Comparison of ENCODE assay signal across 11 cellular contexts in genomic region chr7:75772081-75773077, GRCh38. TPM values are rescaled to one million over a fixed set of nuclear protein-coding genes. Genes with fewer than 3 reads are reported as not detected.
DNase-seq lines count a peak whose midpoint lies in the region; ATAC-seq lines count a peak whose summit lies in the region.
"Had no signal": no experiment of that assay in that cellular context is flagged by ENCODE, and none has a peak within 500 bp of the region (broad histone marks: within the 10 kb centered on the region; RNA-seq: fewer than 3 reads in every experiment).

CCL26 (minus strand) TSS chr7:75772211; CDS start chr7:75772176, 35 bp downstream.

- H3K36me3 Mint-ChIP-seq in T-helper 17 cell (ENCODE audit: low read depth): no peaks in the 10 kb centered on the region
- no peaks in the 10 kb centered on the region for H3K36me3 Mint-ChIP-seq in activated naive CD8-positive, alpha-beta T cell treated with anti-CD3 and anti-CD28 coated beads, Interleukin-2, amount 50 U/mL, for 24 hours (ENCODE audit: low read depth)
- H3K36me3 Mint-ChIP-seq: activated naive CD4-positive, alpha-beta T cell treated with anti-CD3 and anti-CD28 coated beads, Interleukin-2, amount 50 U/mL, for 24 hours had no signal

- H3K27ac Mint-ChIP-seq in T-helper 17 cell: peak within 1 kb of the TSS; percentile 32
- H3K27ac Mint-ChIP-seq in activated naive CD8-positive, alpha-beta T cell treated with anti-CD3 and anti-CD28 coated beads, Interleukin-2, amount 50 U/mL, for 24 hours: no peak within 1 kb of the TSS
- H3K27ac Mint-ChIP-seq: activated naive CD4-positive, alpha-beta T cell treated with anti-CD3 and anti-CD28 coated beads, Interleukin-2, amount 50 U/mL, for 24 hours had no signal

- H3K4me3 ChIP-seq in skeletal muscle cell (ENCODE audit: low read depth, low read length): no peak within 1 kb of the TSS

- H3K4me3 Mint-ChIP-seq in T-helper 17 cell: no peak within 1 kb of the TSS
- H3K4me3 Mint-ChIP-seq in activated naive CD8-positive, alpha-beta T cell treated with anti-CD3 and anti-CD28 coated beads, Interleukin-2, amount 50 U/mL, for 24 hours: no peak within 1 kb of the TSS
- H3K4me3 Mint-ChIP-seq: activated naive CD4-positive, alpha-beta T cell treated with anti-CD3 and anti-CD28 coated beads, Interleukin-2, amount 50 U/mL, for 24 hours had no signal

- H3K4me1 Mint-ChIP-seq in T-helper 17 cell: peaks cover 6% of the 10 kb centered on the region
- H3K4me1 Mint-ChIP-seq in activated naive CD8-positive, alpha-beta T cell treated with anti-CD3 and anti-CD28 coated beads, Interleukin-2, amount 50 U/mL, for 24 hours: peaks cover 20% of the 10 kb centered on the region

- H3K9me3 ChIP-seq in T-helper 17 cell (ENCODE audit: control insufficient read depth, low read length, poor library complexity, severe bottlenecking): no peaks in the 10 kb centered on the region

- no peak for ATAC-seq in T-helper 17 cell
- peak; percentile 79 for ATAC-seq in Right ventricle myocardium superior (ENCODE audit: poor library complexity)
- no peak for ATAC-seq in activated naive CD8-positive, alpha-beta T cell treated with anti-CD3 and anti-CD28 coated beads, Interleukin-2, amount 50 U/mL, for 24 hours
- ATAC-seq in GM18520 (IDR thresholded peaks at IDR 0.05; ENCODE audit: unreplicated experiment): no peak

- DNase-seq in GF-D8 (lab: John Stamatoyannopoulos, UW) (peak; percentile 13), T-helper 17 cell (no peak), Right ventricle myocardium superior (peak; percentile 75), skeletal muscle cell (ENCODE audit: low read depth) (peak; percentile 70), NCI-H187 (lab: John Stamatoyannopoulos, UW) (no peak), Ammon's horn (ENCODE audit: low spot score) (no peak)
- DNase-seq in activated naive CD8-positive, alpha-beta T cell treated with anti-CD3 and anti-CD28 coated beads, Interleukin-2, amount 50 U/mL, for 24 hours: no peak
- DNase-seq: NCI-H1092 treated with DMSO at 0.1 percent for 48 hours had no signal

- H3K27me3 Mint-ChIP-seq in T-helper 17 cell: no peaks in the 10 kb centered on the region
- peaks cover 2% of the 10 kb centered on the region for H3K27me3 Mint-ChIP-seq in activated naive CD8-positive, alpha-beta T cell treated with anti-CD3 and anti-CD28 coated beads, Interleukin-2, amount 50 U/mL, for 24 hours
- H3K27me3 Mint-ChIP-seq: activated naive CD4-positive, alpha-beta T cell treated with anti-CD3 and anti-CD28 coated beads, Interleukin-2, amount 50 U/mL, for 24 hours had no signal

- no peaks in the 10 kb centered on the region for H3K9me3 Mint-ChIP-seq in activated naive CD8-positive, alpha-beta T cell treated with anti-CD3 and anti-CD28 coated beads, Interleukin-2, amount 50 U/mL, for 24 hours
- H3K9me3 Mint-ChIP-seq: activated naive CD4-positive, alpha-beta T cell treated with anti-CD3 and anti-CD28 coated beads, Interleukin-2, amount 50 U/mL, for 24 hours had no signal

- intact Hi-C loops in Right ventricle myocardium superior (cut with DNase I): no loop called here

RNA-seq across cellular contexts. Expression of gene CCL26, which starts in this region (rescaled TPM):
- total RNA-seq in T-helper 17 cell (not detected), Right ventricle myocardium superior (not detected)
- total RNA-seq: T-helper 1 cell treated with Interleukin-12 subunit alpha and Interleukin-12 subunit beta and Interleukin-4 antibody, amounts not matched to agents 30 ng/mL and 1 ng/mL, for 36 hours had no signal

Comparison
In these comparisons a context has a peak if more than half of its experiments do, and no peak if none do; other contexts are left out.
1. Peak in DNase-seq and ATAC-seq in Right ventricle myocardium superior; RNA of the gene not detected or under 1 TPM.
2. DNase-seq: peak in GF-D8 (single experiment) and skeletal muscle cell (single experiment); none in T-helper 17 cell (0 of 3), activated naive CD8-positive, alpha-beta T cell treated with anti-CD3 and anti-CD28 coated beads, Interleukin-2, amount 50 U/mL, for 24 hours (single experiment), NCI-H187 (0 of 2) and Ammon's horn (single experiment).